ENCODE assay signal across 10 cellular contexts in genomic region chr17:47651704-47652103, GRCh38. TPM values are rescaled to one million over a fixed set of nuclear protein-coding genes. Genes with fewer than 3 reads are reported as not detected.
DNase-seq lines count a peak whose midpoint lies in the region; ATAC-seq and TF ChIP-seq lines count a peak whose summit lies in the region.
"Had no signal": no experiment of that assay in that cellular context is flagged by ENCODE, and none has a peak within 500 bp of the region (broad histone marks: within the 10 kb centered on the region; RNA-seq: fewer than 3 reads in every experiment).

No MANE protein-coding gene starts in this region.

- no peak overlapping the region for H2BK120ac ChIP-seq in IMR-90 (ENCODE audit: low read depth, low read length)

- POLR2A ChIA-PET in CD8-positive, alpha-beta T cell (lab: Charles Lee): interaction anchor here (3.3 kb wide), 1 partner anchor 12 kb away, joined by 32 read pairs; no protein-coding TSS in a partner anchor
- POLR2A ChIA-PET in IMR-90 (lab: Charles Lee; ENCODE audit: unreplicated experiment): no interaction called here
- POLR2A ChIA-PET in naive thymus-derived CD8-positive, alpha-beta T cell (lab: Charles Lee): interaction anchor here (1.6 to 5.3 kb wide), 4 partner anchors 10 to 244 kb away, joined by 4 to 88 read pairs (median 6); partner anchors contain the start of gene SP2

- H3K9me3 ChIP-seq in CD8-positive, alpha-beta T cell (ENCODE audit: low read length): no peaks in the 10 kb centered on the region
- no peaks in the 10 kb centered on the region for H3K9me3 ChIP-seq in IMR-90 (ENCODE audit: control insufficient read depth, insufficient read depth, low read length)
- no peaks in the 10 kb centered on the region for H3K9me3 ChIP-seq in adipocyte (ENCODE audit: control insufficient read depth, low read length)

- no peak overlapping the region for H2AK9ac ChIP-seq in IMR-90 (replicated peaks; ENCODE audit: low read depth, low read length, poor library complexity)

- TF ChIP-seq RAD21 in IMR-90 (IDR thresholded peaks at IDR 0.05; ENCODE audit: low read length): no peak

- in situ Hi-C loops in IMR-90 (cut with MboI; ENCODE audit: low sequenced_read_pairs): loop anchor here (10.0 kb wide), 1 partner anchor 507 kb away; no protein-coding TSS in a partner anchor

- H3K4me2 ChIP-seq in IMR-90 (ENCODE audit: low read depth, low read length): no peak overlapping the region

- intact Hi-C loops in CD8-positive, alpha-beta T cell (cut with DNase I, micrococcal nuclease): loop anchor here (2.0 to 10.0 kb wide), 2 partner anchors 13 to 453 kb away; partner anchors contain the start of genes CBX1 (in 1 of the 2) and SNX11 (in 1 of the 2)
- intact Hi-C loops in IMR-90 (cut with micrococcal nuclease): loop anchor here (5.0 kb wide), 1 partner anchor 146 kb away; no protein-coding TSS in a partner anchor
- intact Hi-C loops in posterior vena cava (cut with DNase I): no loop called here

- H3K4ac ChIP-seq in IMR-90 (ENCODE audit: low read depth, low read length): no peak overlapping the region

- DNase-seq in CD8-positive, alpha-beta T cell: no peak
- DNase-seq in IMR-90 (no peak), adipocyte (ENCODE audit: low read depth) (no peak), HT-29 (ENCODE audit: low spot score) (no peak), posterior vena cava (ENCODE audit: low spot score) (no peak), ecto neural progenitor cell (ENCODE audit: low spot score) (no peak)
- no peak for DNase-seq in naive thymus-derived CD8-positive, alpha-beta T cell
- DNase-seq: NCI-H187, Right ventricle myocardium superior had no signal

- no peak overlapping the region for H3K27ac ChIP-seq in CD8-positive, alpha-beta T cell (ENCODE audit: low read depth, low read length)
- H3K27ac ChIP-seq in IMR-90 (ENCODE audit: insufficient read depth, low read length): no peak overlapping the region

- H3K27me3 ChIP-seq in CD8-positive, alpha-beta T cell (ENCODE audit: insufficient read depth, low read length): no peaks in the 10 kb centered on the region
- H3K27me3 ChIP-seq in IMR-90 (ENCODE audit: control insufficient read depth, insufficient read depth, low read length) (no peaks in the 10 kb centered on the region), adipocyte (replicated peaks; ENCODE audit: control insufficient read depth, insufficient read depth, low read length) (no peaks in the 10 kb centered on the region)

- H3K9ac ChIP-seq in IMR-90 (ENCODE audit: low read depth, low read length) (no peak overlapping the region), adipocyte (ENCODE audit: low read length) (peak overlapping the region; percentile 95)

- no peak for TF ChIP-seq POLR2A in IMR-90 (IDR thresholded peaks at IDR 0.05; ENCODE audit: low read depth, low read length)

- H2BK20ac ChIP-seq in IMR-90 (ENCODE audit: low read depth, low read length): no peak overlapping the region

- H3K18ac ChIP-seq in IMR-90 (ENCODE audit: low read depth, low read length): no peak overlapping the region

- H3K36me3 ChIP-seq in CD8-positive, alpha-beta T cell (ENCODE audit: insufficient read depth, low read length): peaks cover 25% of the 10 kb centered on the region
- H3K36me3 ChIP-seq in IMR-90 (ENCODE audit: control insufficient read depth, insufficient read depth, low read length): peaks cover 32% of the 10 kb centered on the region
- peaks cover 54% of the 10 kb centered on the region for H3K36me3 ChIP-seq in adipocyte (ENCODE audit: control insufficient read depth, insufficient read depth, low read length, severe bottlenecking)

- H3K79me1 ChIP-seq in IMR-90 (ENCODE audit: low read depth in 1 of 2, low read length in 2 of 2): peaks cover 17 to 68% of the 10 kb centered on the region in 2 experiments

- peaks cover 57% of the 10 kb centered on the region for H3K36me3 Mint-ChIP-seq in CD8-positive, alpha-beta T cell
- peaks cover 0 to 55% (median 21%) of the 10 kb centered on the region in 3 donors for H3K36me3 Mint-ChIP-seq in naive thymus-derived CD8-positive, alpha-beta T cell

- H3K4me3 ChIP-seq in CD8-positive, alpha-beta T cell (ENCODE audit: low read depth, low read length): no peak overlapping the region
- H3K4me3 ChIP-seq in IMR-90 (ENCODE audit: insufficient read depth, low read depth, low read length): no peak overlapping the region
- H3K4me3 ChIP-seq in adipocyte (ENCODE audit: low read length): peak overlapping the region; percentile 92

- peaks cover 51% of the 10 kb centered on the region for H4K20me1 ChIP-seq in IMR-90 (ENCODE audit: insufficient read depth, low read length)

- H4K91ac ChIP-seq in IMR-90 (ENCODE audit: insufficient read depth, low read depth, low read length): no peak overlapping the region

- no peak for TF ChIP-seq CTCF in CD8-positive, alpha-beta T cell (IDR thresholded peaks at IDR 0.05)
- no peak for TF ChIP-seq CTCF in IMR-90 (conservative IDR thresholded peaks at IDR 0.05; ENCODE audit: low read depth, low read length)

- no peak overlapping the region for H3K4me3 Mint-ChIP-seq in CD8-positive, alpha-beta T cell
- peak overlapping the region in 9 of 10 donors; percentile 12 to 95 (median 89) for H3K4me3 Mint-ChIP-seq in naive thymus-derived CD8-positive, alpha-beta T cell

- H2AFZ ChIP-seq in IMR-90 (replicated peaks; ENCODE audit: low read length, poor library complexity): no peak overlapping the region

- H3K4me1 Mint-ChIP-seq in CD8-positive, alpha-beta T cell (ENCODE audit: low read depth): peaks cover 65% of the 10 kb centered on the region
- peaks cover 33 to 76% (median 66%) of the 10 kb centered on the region in 4 donors for H3K4me1 Mint-ChIP-seq in naive thymus-derived CD8-positive, alpha-beta T cell

- peak overlapping the region; percentile 70 for H3K27ac Mint-ChIP-seq in CD8-positive, alpha-beta T cell
- peak overlapping the region in 9 of 10 donors; percentile 31 to 96 (median 63) for H3K27ac Mint-ChIP-seq in naive thymus-derived CD8-positive, alpha-beta T cell

- no peak overlapping the region for H3K14ac ChIP-seq in IMR-90 (replicated peaks; ENCODE audit: low read depth, low read length)

- H2AK5ac ChIP-seq in IMR-90 (ENCODE audit: low read depth, low read length): no peak overlapping the region

- no peak overlapping the region for H3K56ac ChIP-seq in IMR-90 (ENCODE audit: extremely low read depth, insufficient read depth, low read length)

- no peak overlapping the region for H4K5ac ChIP-seq in IMR-90 (ENCODE audit: low read depth, low read length)

- no peaks in the 10 kb centered on the region for H3K9me3 Mint-ChIP-seq in CD8-positive, alpha-beta T cell
- H3K9me3 Mint-ChIP-seq in naive thymus-derived CD8-positive, alpha-beta T cell: peaks cover 0 to 2% (median 0%) of the 10 kb centered on the region in 9 donors

- peaks cover 54% of the 10 kb centered on the region for H3K4me1 ChIP-seq in CD8-positive, alpha-beta T cell (ENCODE audit: insufficient read depth, low read length)
- H3K4me1 ChIP-seq in IMR-90 (ENCODE audit: control insufficient read depth, insufficient read depth, low read length) (peaks cover 5% of the 10 kb centered on the region; the same call in 1 of the 2 replicates), adipocyte (ENCODE audit: control insufficient read depth, insufficient read depth, low read length) (peaks cover 40% of the 10 kb centered on the region)

- CTCF ChIA-PET in CD8-positive, alpha-beta T cell (lab: Charles Lee): interaction anchor here (6.0 kb wide), 1 partner anchor 12 kb away, joined by 46 read pairs; no protein-coding TSS in a partner anchor
- CTCF ChIA-PET in IMR-90 (lab: Yijun Ruan, JAX): no interaction called here

- dilution Hi-C loops in IMR-90 (cut with HindIII; ENCODE audit: low sequenced_read_pairs, unreplicated experiment): no loop called here

- H4K8ac ChIP-seq in IMR-90 (ENCODE audit: low read depth in 2 of 2, low read length in 2 of 2): no peak overlapping the region

- no CpG with 5 or more reads among the region's 2 CpGs for WGBS in IMR-90 (ENCODE audit: extremely low coverage in 2 of 2, insufficient read length in 1 of 2), 2 experiments

- H3K23ac ChIP-seq in IMR-90 (ENCODE audit: low read depth, low read length): 0 out of 2 replicates have a peak overlapping the region, but pooled peaks have one; percentile 4

- no peak overlapping the region for H2BK5ac ChIP-seq in IMR-90 (ENCODE audit: low read depth, low read length, poor library complexity, severe bottlenecking)

- H3K27me3 Mint-ChIP-seq in CD8-positive, alpha-beta T cell (ENCODE audit: low read depth): no peaks in the 10 kb centered on the region
- no peaks in the 10 kb centered on the region for H3K27me3 Mint-ChIP-seq in naive thymus-derived CD8-positive, alpha-beta T cell

- H3K9me1 ChIP-seq in IMR-90 (ENCODE audit: insufficient read depth, low read length): peaks cover 9% of the 10 kb centered on the region

- no TSS peak for BruUV-seq in IMR-90 (replicated peaks; lab: Mats Ljungman, UMichigan)

- ATAC-seq in CD8-positive, alpha-beta T cell: no peak
- ATAC-seq in IMR-90 (ENCODE audit: low read depth): no peak
- no peak for ATAC-seq in naive thymus-derived CD8-positive, alpha-beta T cell
- no peak for ATAC-seq in GM21390 (IDR thresholded peaks at IDR 0.05; ENCODE audit: unreplicated experiment)

- H2BK15ac ChIP-seq in IMR-90 (ENCODE audit: low read depth, low read length): no peak overlapping the region

RNA-seq across cellular contexts. Expression of gene KPNB1, which starts 2.0 kb away (rescaled TPM):
- 100 to 1,000 TPM; 170 to 173 TPM for total RNA-seq in CD8-positive, alpha-beta T cell
- total RNA-seq in IMR-90 (2012; rRNA removed) (659 and 1,082 TPM in 2 replicates), posterior vena cava (100 to 1,000 TPM; 193 to 198 TPM)
- 191 and 206 TPM in 2 replicates for polyA plus RNA-seq in IMR-90 (2012; rRNA removed)
- polyA plus RNA-seq in IMR-90 (2012; cell fraction: cytosol; rRNA removed): 78.7 and 81.9 TPM in 2 replicates
- 66.4 and 160 TPM in 2 replicates for polyA plus RNA-seq in IMR-90 (2012; cell fraction: nucleus; rRNA removed; ENCODE audit: low replicate concordance)
- 100 to 1,000 TPM; 217 to 252 TPM for total RNA-seq in naive thymus-derived CD8-positive, alpha-beta T cell
- polyA plus RNA-seq in naive thymus-derived CD8-positive, alpha-beta T cell: 10 to 100 TPM; 22.8 to 32.2 (median 25.7) TPM
- total RNA-seq in HT-29 (2014; rRNA removed; shearing (Covaris generic)): 219 and 232 TPM in 2 replicates

RNA-seq across cellular contexts. Expression of gene TBKBP1, which starts 42.3 kb away (rescaled TPM):
- 1 to 10 TPM; 5.2 TPM for total RNA-seq in CD8-positive, alpha-beta T cell
- total RNA-seq in IMR-90 (2012; rRNA removed): 3.4 and 3.6 TPM in 2 replicates
- 7.6 and 8.5 TPM in 2 replicates for polyA plus RNA-seq in IMR-90 (2012; rRNA removed)
- polyA plus RNA-seq in IMR-90 (2012; cell fraction: cytosol; rRNA removed): 2.7 and 7.8 TPM in 2 replicates
- 52.0 and 59.7 TPM in 2 replicates for polyA plus RNA-seq in IMR-90 (2012; cell fraction: nucleus; rRNA removed; ENCODE audit: low replicate concordance)
- 1 to 10 TPM; 1.4 to 3.1 TPM for total RNA-seq in naive thymus-derived CD8-positive, alpha-beta T cell
- polyA plus RNA-seq in naive thymus-derived CD8-positive, alpha-beta T cell: under 1 TPM in 2 of 3 donors, not detected in 1; 0.07 to 0.59 TPM
- total RNA-seq in HT-29 (2014; rRNA removed; shearing (Covaris generic)): 0.18 and 0.20 TPM in 2 replicates
- 10 to 100 TPM; 10.7 to 13.8 TPM for total RNA-seq in posterior vena cava

Comparison
In these comparisons a context has a peak if more than half of its experiments do, and no peak if none do; other contexts are left out.
1. intact Hi-C loops: an anchor here in CD8-positive, alpha-beta T cell (2.0 to 10.0 kb wide) and IMR-90 (5.0 kb wide); none called in posterior vena cava.